Comparison of ENCODE assay signal across 5 cellular contexts in the genomic region with DNA sequence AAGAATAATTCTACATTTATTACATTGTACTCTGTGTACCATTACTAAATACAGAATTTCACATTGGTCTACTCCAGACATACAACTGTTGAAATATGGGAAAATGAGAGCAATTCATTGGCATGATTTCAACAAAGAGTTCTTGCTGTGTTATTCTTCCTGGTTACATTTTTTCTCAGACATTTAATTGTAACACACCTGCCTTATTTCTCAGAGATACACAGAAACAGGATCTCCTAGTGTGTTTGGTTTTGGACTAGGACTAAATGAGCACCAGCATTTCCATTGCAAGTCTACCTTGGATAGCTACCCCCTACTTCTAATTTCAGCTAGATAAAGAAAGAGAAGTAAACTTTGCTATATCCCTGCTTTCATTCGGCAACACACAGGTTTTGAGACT.
"Had no signal": no experiment of that assay in that cellular context is flagged by ENCODE, and none has a peak within 500 bp of the region (broad histone marks: within the 10 kb centered on the region; RNA-seq: fewer than 3 reads in every experiment).

No MANE protein-coding gene starts in this region.

- H3K4me3 ChIP-seq: GM23338, K562 had no signal

- ATAC-seq: GM23338, K562 had no signal

- DNase-seq: H9, HCEC 1CT, IMR-90 had no signal
